8 cellular contexts compared by ENCODE assay signal in the genomic region with DNA sequence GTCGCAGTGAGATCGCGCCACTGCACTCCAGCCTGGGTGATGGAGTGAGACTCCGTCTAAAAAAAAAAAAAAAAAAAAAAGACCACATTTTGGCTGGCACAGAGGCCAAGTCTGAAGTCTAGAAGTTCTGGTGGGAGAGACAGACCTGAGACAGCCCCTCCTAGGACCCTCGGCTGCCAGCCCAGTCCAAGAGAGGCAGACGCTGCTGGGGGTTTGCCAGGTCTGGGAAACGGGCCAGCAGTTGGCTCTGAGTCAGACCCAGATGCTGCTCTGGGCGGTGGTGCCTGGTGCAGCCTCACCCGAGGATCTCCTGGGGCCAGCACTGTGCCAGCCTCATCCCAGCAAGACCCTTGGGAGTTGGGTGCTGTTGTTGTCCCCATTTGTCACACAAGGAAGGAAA. TPM values are rescaled to one million over a fixed set of nuclear protein-coding genes. Genes with fewer than 3 reads are reported as not detected.
DNase-seq lines count a peak whose midpoint lies in the region; TF ChIP-seq lines count a peak whose summit lies in the region.

No MANE protein-coding gene starts in this region.

- peak; percentile 53 for DNase-seq in H4 (ENCODE audit: low spot score)
- peak; percentile 72 for DNase-seq in RPMI7951 (ENCODE audit: low read depth)
- peak; percentile 33 to 74 for DNase-seq in foreskin fibroblast
- DNase-seq in sigmoid colon, result peak; percentile 87
- no peak for DNase-seq in COLO668 (lab: John Stamatoyannopoulos, UW; ENCODE audit: unreplicated experiment)
- no peak for DNase-seq in HAP-1 (ENCODE audit: low spot score in 2 of 2)
- DNase-seq in stimulated activated CD4-positive, alpha-beta T cell treated with anti-CD3 and anti-CD28 coated beads, Interleukin-4, amount 100 ng/mL, for 1 hour, result no peak
- DNase-seq in germinal center (ENCODE audit: low spot score), result no peak

- H3K9me3 ChIP-seq in sigmoid colon, result no peaks in the 10 kb centered on the region
- no peaks in the 10 kb centered on the region for H3K9me3 ChIP-seq in HAP-1

- WGBS in sigmoid colon, 2 donors, result 22 to 61% methylated on average over 9 of the region's 9 CpGs

- H3K4me3 ChIP-seq in foreskin fibroblast (ENCODE audit: low read depth in 1 of 2, low read length in 2 of 2) (no peak overlapping the region), sigmoid colon (no peak overlapping the region), HAP-1 (no peak overlapping the region)

- in situ Hi-C loops in HAP-1 (cut with MboI; ENCODE audit: low sequenced_read_pairs), result no loop called here

- H3K27me3 ChIP-seq in sigmoid colon, result no peaks in the 10 kb centered on the region
- H3K27me3 ChIP-seq in HAP-1 (ENCODE audit: low read depth), result no peaks in the 10 kb centered on the region

- no peak for TF ChIP-seq POLR2A in sigmoid colon (IDR thresholded peaks at IDR 0.05)

- intact Hi-C loops in sigmoid colon (cut with DNase I), result no loop called here

- H3K36me3 ChIP-seq in sigmoid colon (no peaks in the 10 kb centered on the region), HAP-1 (replicated peaks) (no peaks in the 10 kb centered on the region)

- no peak for TF ChIP-seq CTCF in foreskin fibroblast (IDR thresholded peaks at IDR 0.05; ENCODE audit: low read depth, low read length)
- TF ChIP-seq CTCF in sigmoid colon (IDR thresholded peaks at IDR 0.05), result no peak

- TF ChIP-seq EP300 in sigmoid colon (IDR thresholded peaks at IDR 0.05), result no peak

- peak overlapping the region in 1 of 4 donors; percentile 21 for H3K27ac ChIP-seq in sigmoid colon

- H3K4me1 ChIP-seq in sigmoid colon (peaks cover 0 to 16% (median 7%) of the 10 kb centered on the region in 4 donors), HAP-1 (peaks cover 3% of the 10 kb centered on the region; the same call in 1 of the 2 replicates)

RNA-seq across cellular contexts. Expression of a gene that starts 5.8 kb away (rescaled TPM):
- total RNA-seq in H4 (2014; rRNA removed; shearing (Covaris generic)), result 0.58 TPM in 1 of 2 replicates, not detected in the other
- 0.60 and 2.5 TPM in 2 replicates for total RNA-seq in RPMI7951 (2014; rRNA removed; shearing (Covaris generic))
- 1 to 10 TPM; 1.8 to 5.8 (median 4.4) TPM for total RNA-seq in sigmoid colon
- polyA plus RNA-seq in sigmoid colon, result 10 to 100 TPM in 1 of 3 donors, 1 to 10 TPM in 2; 1.2 to 14.4 (median 2.5) TPM

RNA-seq across cellular contexts. Expression of a gene that starts 37.8 kb away (rescaled TPM):
- total RNA-seq in H4 (2014; rRNA removed; shearing (Covaris generic)), result not detected in 2 replicates
- 0.10 and 0.12 TPM in 2 replicates for total RNA-seq in RPMI7951 (2014; rRNA removed; shearing (Covaris generic))
- total RNA-seq in sigmoid colon, result under 1 TPM in 1 of 4 donors, not detected in 3; 0.55 TPM
- polyA plus RNA-seq in sigmoid colon, result 10 to 100 TPM; 20.4 to 72.3 (median 35.4) TPM

RNA-seq across cellular contexts. Expression of a gene that starts 37.8 kb away (rescaled TPM):
- 6.7 and 14.6 TPM in 2 replicates for total RNA-seq in H4 (2014; rRNA removed; shearing (Covaris generic))
- total RNA-seq in RPMI7951 (2014; rRNA removed; shearing (Covaris generic)), result 9.6 and 10.0 TPM in 2 replicates
- 10 to 100 TPM; 13.3 to 35.8 (median 16.6) TPM for total RNA-seq in sigmoid colon
- 10 to 100 TPM; 13.8 to 20.6 (median 15.7) TPM for polyA plus RNA-seq in sigmoid colon

Comparison
In these comparisons a context has a peak if more than half of its experiments do, and no peak if none do; other contexts are left out.
1. DNase-seq: peak in H4 (single experiment), RPMI7951 (single experiment), foreskin fibroblast (2 of 2) and sigmoid colon (single experiment); none in COLO668 (single experiment), HAP-1 (0 of 2), stimulated activated CD4-positive, alpha-beta T cell treated with anti-CD3 and anti-CD28 coated beads, Interleukin-4, amount 100 ng/mL, for 1 hour (single experiment) and germinal center (single experiment).